ENCODE assay signal across 20 cellular contexts in the genomic region with DNA sequence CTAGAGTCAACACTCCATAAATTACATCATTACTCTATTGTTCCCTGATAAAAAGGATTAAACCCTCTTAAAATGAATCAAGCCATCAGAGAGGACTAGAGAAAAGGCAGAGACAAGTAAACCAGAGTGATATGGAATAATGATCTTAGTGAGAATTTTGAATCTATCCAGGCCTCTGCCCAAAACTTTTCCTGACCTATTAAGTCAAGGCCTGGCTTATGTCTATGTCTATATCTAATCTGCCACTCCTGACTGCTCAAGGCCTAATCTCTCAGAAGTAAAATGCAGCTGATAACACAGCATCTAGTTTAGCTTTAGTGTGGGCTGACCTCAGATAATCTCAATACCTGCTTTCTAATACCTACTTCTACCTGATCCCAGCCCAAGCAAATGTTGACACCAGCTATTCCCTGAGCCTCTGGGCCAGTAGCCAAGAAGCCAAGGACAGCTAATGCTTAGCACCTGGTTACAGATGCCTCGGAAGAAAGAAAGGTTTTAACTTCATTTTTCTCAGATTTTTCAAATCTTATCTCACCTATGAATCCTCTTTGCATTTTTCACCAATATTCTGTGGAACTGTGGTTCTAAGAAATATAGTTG.
DNase-seq lines count a peak whose midpoint lies in the region; ATAC-seq and TF ChIP-seq lines count a peak whose summit lies in the region.
"Had no signal": no experiment of that assay in that cellular context is flagged by ENCODE, and none has a peak within 500 bp of the region (broad histone marks: within the 10 kb centered on the region; RNA-seq: fewer than 3 reads in every experiment).

No MANE protein-coding gene starts in this region.

- H3K4me3 ChIP-seq in lung: no peak overlapping the region
- H3K4me3 ChIP-seq: GM23248, SJCRH30 had no signal

- H3K27ac ChIP-seq in lung (ENCODE audit: low read depth in 1 of 2, low read length in 1 of 2): no peak overlapping the region
- H3K27ac ChIP-seq: GM23248, RWPE1, SJCRH30 had no signal

- H3K4me1 Mint-ChIP-seq in natural killer cell treated with Interleukin-12 subunit alpha and Interleukin-12 subunit beta and Interleukin-15 and Interleukin-18, amount 100 ng/mL, for 72 hours (ENCODE audit: low read depth in 2 of 2): no peaks in the 10 kb centered on the region

- peaks cover 0 to 4% of the 10 kb centered on the region in 2 donors for H3K9me3 ChIP-seq in lung (ENCODE audit: control insufficient read depth in 2 of 2, insufficient read depth in 1 of 2, low read length in 1 of 2)
- H3K9me3 ChIP-seq: SJCRH30 had no signal

- peaks cover 8% of the 10 kb centered on the region for H3K36me3 Mint-ChIP-seq in natural killer cell treated with Interleukin-12 subunit alpha and Interleukin-12 subunit beta and Interleukin-15 and Interleukin-18, amount 100 ng/mL, for 72 hours

- no peaks in the 10 kb centered on the region for H3K27me3 Mint-ChIP-seq in natural killer cell treated with Interleukin-12 subunit alpha and Interleukin-12 subunit beta and Interleukin-15 and Interleukin-18, amount 100 ng/mL, for 72 hours

- no peak for ATAC-seq in lung (ENCODE audit: insufficient read depth, low FRiP score)
- no peak for ATAC-seq in GM18870 (IDR thresholded peaks at IDR 0.05; ENCODE audit: unreplicated experiment)
- no peak for ATAC-seq in natural killer cell treated with Interleukin-12 subunit alpha and Interleukin-12 subunit beta and Interleukin-15 and Interleukin-18, amount 100 ng/mL, for 72 hours
- ATAC-seq: HCT116 had no signal

- DNase-seq in COR-L47 (lab: John Stamatoyannopoulos, UW) (peak; percentile 11), NCI-H1105 (lab: John Stamatoyannopoulos, UW) (peak; percentile 43), SK-N-DZ (ENCODE audit: low spot score) (peak; percentile 92), lung (ENCODE audit: low spot score) (peak; percentile 30), SW 1271 (lab: John Stamatoyannopoulos, UW) (no peak)
- no peak for DNase-seq in activated CD4-positive, alpha-beta T cell treated with anti-CD3 and anti-CD28 coated beads for 48 hours
- DNase-seq in natural killer cell treated with Interleukin-12 subunit alpha and Interleukin-12 subunit beta and Interleukin-15 and Interleukin-18, amount 100 ng/mL, for 72 hours (ENCODE audit: low spot score): no peak
- DNase-seq: ACHN, DMS53, GM23248, IMR-90, Karpas-422, MM.1S, NCI-H1092 treated with DMSO at 0.1 percent for 48 hours, NCI-H187, NCI-H524 treated with DMSO at 0.1 percent for 48 hours, SJCRH30 had no signal

- H3K9me3 Mint-ChIP-seq in natural killer cell treated with Interleukin-12 subunit alpha and Interleukin-12 subunit beta and Interleukin-15 and Interleukin-18, amount 100 ng/mL, for 72 hours: peaks cover 19% of the 10 kb centered on the region

- H3K27ac Mint-ChIP-seq in natural killer cell treated with Interleukin-12 subunit alpha and Interleukin-12 subunit beta and Interleukin-15 and Interleukin-18, amount 100 ng/mL, for 72 hours: no peak overlapping the region

- H3K27me3 ChIP-seq in lung (ENCODE audit: control insufficient read depth, insufficient read depth): no peaks in the 10 kb centered on the region
- H3K27me3 ChIP-seq: SJCRH30 had no signal

- H3K36me3 ChIP-seq in lung (ENCODE audit: control insufficient read depth in 2 of 2, insufficient read depth in 2 of 2, low read length in 2 of 2): no peaks in the 10 kb centered on the region
- H3K36me3 ChIP-seq: SJCRH30 had no signal

- 58 to 78% methylated on average over 1 of the region's 1 CpG for whole genome bisulfite sequencing in lung, 2 donors

- no peaks in the 10 kb centered on the region for H3K4me1 ChIP-seq in lung (ENCODE audit: control insufficient read depth in 2 of 2, insufficient read depth in 2 of 2, low read length in 2 of 2)
- H3K4me1 ChIP-seq: SJCRH30 had no signal

- TF ChIP-seq CTCF in lung (IDR thresholded peaks at IDR 0.05; ENCODE audit: control extremely low read depth, extremely low read depth): no peak

- no peak overlapping the region for H3K4me3 Mint-ChIP-seq in natural killer cell treated with Interleukin-12 subunit alpha and Interleukin-12 subunit beta and Interleukin-15 and Interleukin-18, amount 100 ng/mL, for 72 hours

Comparison
In these comparisons a context has a peak if more than half of its experiments do, and no peak if none do; other contexts are left out.
1. DNase-seq: peak in COR-L47 (single experiment), NCI-H1105 (single experiment), SK-N-DZ (single experiment) and lung (single experiment); none in activated CD4-positive, alpha-beta T cell treated with anti-CD3 and anti-CD28 coated beads for 48 hours (single experiment), natural killer cell treated with Interleukin-12 subunit alpha and Interleukin-12 subunit beta and Interleukin-15 and Interleukin-18, amount 100 ng/mL, for 72 hours (single experiment) and SW 1271 (0 of 2).